Comparison of ENCODE assay signal across 11 cellular contexts in the genomic region with DNA sequence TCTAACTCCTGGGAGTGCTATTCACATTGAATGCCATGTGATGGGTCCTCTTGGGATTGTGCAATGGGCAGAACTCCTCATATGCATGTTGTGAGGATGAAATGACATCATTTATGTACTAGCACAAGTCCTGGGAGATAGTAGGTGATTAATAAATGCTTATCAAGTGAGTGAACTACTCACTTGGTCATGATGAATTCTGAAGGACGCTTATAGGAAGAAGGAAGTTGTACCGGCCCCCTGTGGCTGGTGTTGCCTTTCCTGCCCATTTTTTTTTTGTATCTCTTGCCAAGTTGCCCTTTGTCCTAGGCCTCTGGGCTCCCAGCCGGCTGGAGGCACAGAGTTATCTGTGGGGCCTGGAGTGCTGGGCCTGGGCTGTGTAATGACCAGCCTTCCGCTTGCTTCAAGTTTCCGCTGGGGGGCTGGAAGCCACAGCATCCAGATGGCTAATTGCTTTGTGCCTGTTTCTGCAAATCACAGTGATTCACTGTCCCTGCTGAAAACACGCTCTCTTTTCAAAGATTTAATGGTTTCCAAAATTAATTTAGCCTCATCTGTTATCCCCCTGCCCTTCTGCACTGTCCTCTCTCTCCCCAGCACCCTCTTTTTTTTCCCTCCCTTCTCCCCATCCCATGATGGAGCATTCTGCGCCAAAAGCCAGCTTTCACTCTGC. TPM values are rescaled to one million over a fixed set of nuclear protein-coding genes. Genes with fewer than 3 reads are reported as not detected.
A peak's percentile ranks its signal among the peaks of the same experiment; 100 is the strongest.
DNase-seq lines count a peak whose midpoint lies in the region; ATAC-seq, FAIRE-seq and TF ChIP-seq lines count a peak whose summit lies in the region.
"Had no signal": no experiment of that assay in that cellular context is flagged by ENCODE, and none has a peak within 500 bp of the region (broad histone marks: within the 10 kb centered on the region; RNA-seq: fewer than 3 reads in every experiment).

No MANE protein-coding gene starts in this region.

- 56% methylated on average over 7 of the region's 7 CpGs for WGBS in A549 (ENCODE audit: missing lambda C conversion rate)

- no peak for TF ChIP-seq RAD21 in A549 (conservative IDR thresholded peaks at IDR 0.05 in 1 of 2, IDR thresholded peaks at IDR 0.05 in 1 of 2)

- ATAC-seq in A549 (peak; percentile 68 to 75), natural killer cell (no peak), GM18498 (IDR thresholded peaks at IDR 0.05; ENCODE audit: unreplicated experiment) (no peak)

- peaks cover 17% of the 10 kb centered on the region for H3K4me1 ChIP-seq in A549

- no peak for TF ChIP-seq POLR2A in A549 (IDR thresholded peaks at IDR 0.05; ENCODE audit: low read length)

- TF ChIP-seq CTCF in A549 (IDR thresholded peaks at IDR 0.05) (no peak), dorsolateral prefrontal cortex (IDR thresholded peaks at IDR 0.05 in 54 of 56, conservative IDR thresholded peaks at IDR 0.05 in 2 of 56; ENCODE audit: low read depth in 1 of 56, partially characterized antibody in 56 of 56) (peak in 3 of 56 donors; percentile 8 to 16 (median 13)), natural killer cell (IDR thresholded peaks at IDR 0.05) (no peak)

- POLR2A ChIA-PET in A549 (lab: Yijun Ruan, JAX), result no interaction called here

- peaks cover 5 to 8% of the 10 kb centered on the region in 2 donors for H3K4me1 Mint-ChIP-seq in natural killer cell

- H3K9me3 ChIP-seq in A549, result peaks cover 15% of the 10 kb centered on the region; the same call in 2 of the 3 replicates
- H3K9me3 ChIP-seq: SJSA1 had no signal

- CTCF ChIA-PET in A549 (lab: Yijun Ruan, JAX), result interaction anchor here (1.0 to 3.1 kb wide), 5 partner anchors 9 to 54 kb away, joined by 3 to 32 read pairs (median 3); no protein-coding TSS in a partner anchor

- no peak for FAIRE-seq in A549 (lab: Jason Lieb, UNC)
- FAIRE-seq: endometrium had no signal

- H3K36me3 Mint-ChIP-seq in natural killer cell, result no peaks in the 10 kb centered on the region
- H3K36me3 Mint-ChIP-seq: CD4-positive, alpha-beta memory T cell had no signal

- intact Hi-C loops in dorsolateral prefrontal cortex (cut with DNase I), result no loop called here
- intact Hi-C loops in natural killer cell (cut with micrococcal nuclease), result no loop called here

- H3K4me2 ChIP-seq in A549, result peak overlapping the region; percentile 13

- H3K4me3 ChIP-seq in A549 (no peak overlapping the region), dorsolateral prefrontal cortex (no peak overlapping the region)
- H3K4me3 ChIP-seq: SJSA1 had no signal

- TF ChIP-seq EP300 in A549 (IDR thresholded peaks at IDR 0.05), result no peak

- H3K27ac ChIP-seq in A549 (peak overlapping the region; percentile 56 to 60; a peak in 5 of 6 replicates), dorsolateral prefrontal cortex (peak overlapping the region in 47 of 59 donors; percentile 0 to 90 (median 42))
- H3K27ac ChIP-seq: SJSA1 had no signal

- no peaks in the 10 kb centered on the region for H3K9me3 Mint-ChIP-seq in natural killer cell
- H3K9me3 Mint-ChIP-seq: CD4-positive, alpha-beta memory T cell had no signal

- DNase-seq in A549 (ENCODE audit: low read depth in 1 of 2, low spot score in 1 of 2) (peak in 1 of 2 experiments; percentile 62), LoVo (ENCODE audit: low spot score) (peak; percentile 39), dorsolateral prefrontal cortex (peak in 3 of 10 donors; percentile 36 to 41 (median 39)), lung microvascular endothelial cell (ENCODE audit: low read depth in 2 of 2) (peak; percentile 79 to 86), natural killer cell (no peak), SW 1271 (lab: John Stamatoyannopoulos, UW) (no peak), HT-29 (ENCODE audit: low spot score) (no peak)
- DNase-seq: CD4-positive, alpha-beta memory T cell had no signal

- no peaks in the 10 kb centered on the region for H3K27me3 ChIP-seq in dorsolateral prefrontal cortex
- H3K27me3 ChIP-seq: SJSA1 had no signal

- H3K4me3 Mint-ChIP-seq in natural killer cell, result no peak overlapping the region

- H3K27me3 Mint-ChIP-seq in natural killer cell (ENCODE audit: low read depth in 2 of 2), result peaks cover 0 to 7% of the 10 kb centered on the region in 2 donors

- no peak overlapping the region for H3K27ac Mint-ChIP-seq in natural killer cell

TF ChIP-seq in A549, 52 proteins besides CTCF, POLR2A, EP300 and RAD21:
- no peak for TF ChIP-seq EHF (CRISPR knock-in tag; IDR thresholded peaks at IDR 0.05)
- TF ChIP-seq, protein P1, sequence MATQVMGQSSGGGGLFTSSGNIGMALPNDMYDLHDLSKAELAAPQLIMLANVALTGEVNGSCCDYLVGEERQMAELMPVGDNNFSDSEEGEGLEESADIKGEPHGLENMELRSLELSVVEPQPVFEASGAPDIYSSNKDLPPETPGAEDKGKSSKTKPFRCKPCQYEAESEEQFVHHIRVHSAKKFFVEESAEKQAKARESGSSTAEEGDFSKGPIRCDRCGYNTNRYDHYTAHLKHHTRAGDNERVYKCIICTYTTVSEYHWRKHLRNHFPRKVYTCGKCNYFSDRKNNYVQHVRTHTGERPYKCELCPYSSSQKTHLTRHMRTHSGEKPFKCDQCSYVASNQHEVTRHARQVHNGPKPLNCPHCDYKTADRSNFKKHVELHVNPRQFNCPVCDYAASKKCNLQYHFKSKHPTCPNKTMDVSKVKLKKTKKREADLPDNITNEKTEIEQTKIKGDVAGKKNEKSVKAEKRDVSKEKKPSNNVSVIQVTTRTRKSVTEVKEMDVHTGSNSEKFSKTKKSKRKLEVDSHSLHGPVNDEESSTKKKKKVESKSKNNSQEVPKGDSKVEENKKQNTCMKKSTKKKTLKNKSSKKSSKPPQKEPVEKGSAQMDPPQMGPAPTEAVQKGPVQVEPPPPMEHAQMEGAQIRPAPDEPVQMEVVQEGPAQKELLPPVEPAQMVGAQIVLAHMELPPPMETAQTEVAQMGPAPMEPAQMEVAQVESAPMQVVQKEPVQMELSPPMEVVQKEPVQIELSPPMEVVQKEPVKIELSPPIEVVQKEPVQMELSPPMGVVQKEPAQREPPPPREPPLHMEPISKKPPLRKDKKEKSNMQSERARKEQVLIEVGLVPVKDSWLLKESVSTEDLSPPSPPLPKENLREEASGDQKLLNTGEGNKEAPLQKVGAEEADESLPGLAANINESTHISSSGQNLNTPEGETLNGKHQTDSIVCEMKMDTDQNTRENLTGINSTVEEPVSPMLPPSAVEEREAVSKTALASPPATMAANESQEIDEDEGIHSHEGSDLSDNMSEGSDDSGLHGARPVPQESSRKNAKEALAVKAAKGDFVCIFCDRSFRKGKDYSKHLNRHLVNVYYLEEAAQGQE (IDR thresholded peaks at IDR 0.05), result no peak
- TF ChIP-seq BHLHE40 (IDR thresholded peaks at IDR 0.05; ENCODE audit: low read depth, low read length), result no peak
- TF ChIP-seq GATA3 (IDR thresholded peaks at IDR 0.05; ENCODE audit: borderline replicate concordance), result no peak
- no peak for TF ChIP-seq MAZ (IDR thresholded peaks at IDR 0.05; ENCODE audit: borderline replicate concordance, low read depth, low read length)
- TF ChIP-seq, protein P2, sequence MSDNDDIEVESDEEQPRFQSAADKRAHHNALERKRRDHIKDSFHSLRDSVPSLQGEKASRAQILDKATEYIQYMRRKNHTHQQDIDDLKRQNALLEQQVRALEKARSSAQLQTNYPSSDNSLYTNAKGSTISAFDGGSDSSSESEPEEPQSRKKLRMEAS (IDR thresholded peaks at IDR 0.05), result no peak
- no peak for TF ChIP-seq FOSL2 (IDR thresholded peaks at IDR 0.05)
- TF ChIP-seq FOSL2 (CRISPR knock-in tag; IDR thresholded peaks at IDR 0.05), result peak; percentile 56
- no peak for TF ChIP-seq TFCP2L1 (CRISPR knock-in tag; IDR thresholded peaks at IDR 0.05)
- peak; percentile 85 to 90 for TF ChIP-seq CEBPB (IDR thresholded peaks at IDR 0.05)

RNA-seq across cellular contexts. Expression of a gene that starts 33.7 kb away (rescaled TPM):
- polyA plus RNA-seq in A549 (2011; rRNA removed) (171 and 287 TPM in 2 replicates), A549 (2017; fragmentation: RNase III; extraction: RNeasy Plus Mini Kit Qiagen cat#74134 plus additional on column Dnase treatment) (492 to 595 TPM (median 497 TPM) in 3 replicates)
- polyA plus RNA-seq in A549 (2012; cell fraction: cytosol; rRNA removed), result 89.0 and 108 TPM in 2 replicates
- polyA plus RNA-seq in A549 (2012; cell fraction: nucleus; rRNA removed), result 16.2 and 28.5 TPM in 2 replicates
- 11.8 and 17.2 TPM in 2 replicates for polyA minus RNA-seq in A549 (2011; rRNA and poly(A)+ RNA removed)
- total RNA-seq in dorsolateral prefrontal cortex (100 to 1,000 TPM in 5 of 120 experiments, 10 to 100 TPM in 115; 40.3 to 106 (median 70.5) TPM), lung microvascular endothelial cell (71.5 and 72.8 TPM in 2 replicates), natural killer cell (10 to 100 TPM; 21.5 to 28.5 (median 27.3) TPM)
- 64.9 and 72.1 TPM in 2 replicates for total RNA-seq in HT-29 (2014; rRNA removed; shearing (Covaris generic))

Comparison
In these comparisons a context has a peak if more than half of its experiments do, and no peak if none do; other contexts are left out.
1. ATAC-seq: peak in A549 (2 of 2); none in natural killer cell (0 of 3) and GM18498 (single experiment).
2. DNase-seq: peak in LoVo (single experiment) and lung microvascular endothelial cell (2 of 2); none in natural killer cell (single experiment), SW 1271 (0 of 2) and HT-29 (single experiment).